In the genomic region with DNA sequence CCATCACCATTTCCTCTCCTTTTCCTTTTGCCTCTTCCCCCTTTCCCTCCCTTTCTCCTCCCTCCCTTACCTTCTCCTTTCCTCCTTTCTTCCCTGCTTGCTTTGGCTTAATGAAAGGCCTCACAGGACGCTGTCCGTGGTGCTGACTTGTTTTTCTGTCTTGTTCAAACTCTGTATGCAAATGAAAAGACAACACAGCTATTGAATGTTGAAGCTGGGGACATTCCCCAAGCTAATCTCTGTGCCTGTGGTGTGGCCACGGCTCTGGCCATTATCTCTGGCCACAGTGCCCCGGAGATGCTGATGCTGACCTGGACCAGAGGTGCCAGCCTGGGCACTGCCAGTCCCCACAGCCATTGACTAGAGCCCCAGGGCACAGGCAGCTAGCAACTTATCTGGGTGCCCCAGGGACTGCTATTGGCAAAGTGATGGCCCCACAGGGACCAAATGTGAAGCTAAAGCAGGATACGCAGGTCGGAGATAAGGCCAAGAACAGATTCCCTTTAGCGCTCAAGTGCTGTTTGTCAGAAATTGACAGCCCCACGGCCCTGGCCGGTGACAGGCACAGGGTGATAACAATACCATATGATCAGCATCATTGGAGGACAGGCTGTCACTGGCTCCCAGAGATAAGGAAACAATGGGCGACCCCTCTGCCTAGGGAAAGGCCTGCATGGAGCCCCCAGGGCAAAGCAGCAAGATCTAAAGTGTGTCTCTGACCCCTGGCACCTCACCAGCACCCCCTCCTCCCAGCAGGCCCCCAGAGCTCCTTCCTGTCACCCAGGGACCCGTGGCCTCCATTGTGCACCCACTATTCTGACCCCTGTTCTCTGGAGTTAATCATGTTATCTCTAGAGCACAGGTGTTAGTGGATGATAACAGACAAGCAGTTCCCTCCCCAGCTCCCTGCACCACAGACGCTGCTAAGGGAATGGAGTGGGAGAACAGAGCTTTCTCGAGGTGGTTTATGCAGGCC, we compare ENCODE assay signal across 2 cellular contexts.
TF ChIP-seq lines count a peak whose summit lies in the region.

No MANE protein-coding gene starts in this region.

TF ChIP-seq in K562, 482 proteins besides CTCF, POLR2A, EP300 and RAD21 (continued from another document and continues in another):
- TF ChIP-seq ZBTB26 (CRISPR knock-in tag; IDR thresholded peaks at IDR 0.05): peak; percentile 91
- TF ChIP-seq ARNT (IDR thresholded peaks at IDR 0.05): no peak
- TF ChIP-seq CSDE1 (IDR thresholded peaks at IDR 0.05): no peak
- no peak for TF ChIP-seq PHF20 (IDR thresholded peaks at IDR 0.05; ENCODE audit: partially characterized antibody)
- TF ChIP-seq HDAC2 (IDR thresholded peaks at IDR 0.05): peak; percentile 90
- no peak for TF ChIP-seq GTF2E2 (tag; IDR thresholded peaks at IDR 0.05)
- peak in 1 of 2 experiments; percentile 24; a peak in 1 of 4 replicates for TF ChIP-seq NRF1 (conservative IDR thresholded peaks at IDR 0.05 in 1 of 2, IDR thresholded peaks at IDR 0.05 in 1 of 2)
- no peak for TF ChIP-seq SUPT5H (IDR thresholded peaks at IDR 0.05)
- no peak for TF ChIP-seq CEBPB (tag; IDR thresholded peaks at IDR 0.05)
- TF ChIP-seq RBFOX2 (IDR thresholded peaks at IDR 0.05; ENCODE audit: low read depth, low read length): no peak
- peak; percentile 60; the same call in 1 of the 2 replicates for TF ChIP-seq LCOR (CRISPR knock-in tag; IDR thresholded peaks at IDR 0.05)
- TF ChIP-seq ZBED1 (IDR thresholded peaks at IDR 0.05): no peak
- peak; percentile 91 for TF ChIP-seq KLF16 (IDR thresholded peaks at IDR 0.05)
- no peak for TF ChIP-seq EP400 (IDR thresholded peaks at IDR 0.05)
- peak; percentile 96 for TF ChIP-seq MEIS2 (IDR thresholded peaks at IDR 0.05; ENCODE audit: partially characterized antibody)
- no peak for TF ChIP-seq SLC30A9 (CRISPR knock-in tag; IDR thresholded peaks at IDR 0.05)
- TF ChIP-seq PATZ1 (CRISPR knock-in tag; IDR thresholded peaks at IDR 0.05; ENCODE audit: borderline replicate concordance): no peak
- TF ChIP-seq ARHGAP35 (IDR thresholded peaks at IDR 0.05; ENCODE audit: partially characterized antibody): no peak
- no peak for TF ChIP-seq PURB (CRISPR knock-in tag; IDR thresholded peaks at IDR 0.05; ENCODE audit: low read depth)
- TF ChIP-seq HNRNPL (IDR thresholded peaks at IDR 0.05; ENCODE audit: low read depth, low read length): peak; percentile 61; the same call in 1 of the 2 replicates
- no peak for TF ChIP-seq ADNP (tag; IDR thresholded peaks at IDR 0.05)
- TF ChIP-seq ZNF316 (IDR thresholded peaks at IDR 0.05): no peak
- TF ChIP-seq STAT6 (CRISPR knock-in tag; IDR thresholded peaks at IDR 0.05): no peak
- TF ChIP-seq HNRNPK (IDR thresholded peaks at IDR 0.05; ENCODE audit: low read depth, low read length, poor library complexity, severe bottlenecking): no peak
- TF ChIP-seq SMAD4 (CRISPR knock-in tag; conservative IDR thresholded peaks at IDR 0.05): peak; percentile 88
- TF ChIP-seq ZNF354B (CRISPR knock-in tag; IDR thresholded peaks at IDR 0.05): no peak
- TF ChIP-seq ZNF277 (CRISPR knock-in tag; IDR thresholded peaks at IDR 0.05; ENCODE audit: borderline replicate concordance): no peak
- TF ChIP-seq ZNF41 (CRISPR knock-in tag; conservative IDR thresholded peaks at IDR 0.05): no peak
- TF ChIP-seq ZNF668 (CRISPR knock-in tag; IDR thresholded peaks at IDR 0.05): no peak; the same call in 1 of the 2 replicates

TF ChIP-seq in HepG2, 621 proteins besides CTCF, POLR2A, EP300 and RAD21 (continued from another document and continues in another):
- TF ChIP-seq MXD1 (CRISPR knock-in tag; IDR thresholded peaks at IDR 0.05) (no peak), ZSCAN29 (CRISPR knock-in tag; conservative IDR thresholded peaks at IDR 0.05) (no peak), ZNF672 (CRISPR knock-in tag; IDR thresholded peaks at IDR 0.05) (no peak), FOSL2 (CRISPR knock-in tag; IDR thresholded peaks at IDR 0.05) (peak; percentile 63), ZNF644 (CRISPR knock-in tag; IDR thresholded peaks at IDR 0.05; ENCODE audit: low read depth) (peak; percentile 89), ZMYM2 (CRISPR knock-in tag; IDR thresholded peaks at IDR 0.05) (no peak), SKI (IDR thresholded peaks at IDR 0.05; ENCODE audit: partially characterized antibody) (no peak), PCBP1 (IDR thresholded peaks at IDR 0.05; ENCODE audit: borderline replicate concordance, low read depth, low read length) (no peak), ZNF780A (CRISPR knock-in tag; IDR thresholded peaks at IDR 0.05) (0 out of 2 replicates have a peak, but pooled peaks have one; percentile 69), STAG1 (CRISPR knock-in tag; IDR thresholded peaks at IDR 0.05) (no peak), NCOR1 (IDR thresholded peaks at IDR 0.05; ENCODE audit: borderline replicate concordance, low read length) (no peak), ZSCAN22 (CRISPR knock-in tag; IDR thresholded peaks at IDR 0.05) (0 out of 2 replicates have a peak, but pooled peaks have one; percentile 26), MAX (IDR thresholded peaks at IDR 0.05) (no peak), ZKSCAN5 (CRISPR knock-in tag; IDR thresholded peaks at IDR 0.05) (no peak), TP53 (CRISPR knock-in tag; conservative IDR thresholded peaks at IDR 0.05) (no peak), ZNF766 (CRISPR knock-in tag; IDR thresholded peaks at IDR 0.05; ENCODE audit: borderline replicate concordance) (no peak), ZNF724P (CRISPR knock-in tag; IDR thresholded peaks at IDR 0.05; ENCODE audit: borderline replicate concordance) (0 out of 2 replicates have a peak, but pooled peaks have one; percentile 65), NFE2L2 (IDR thresholded peaks at IDR 0.05; ENCODE audit: low read length) (no peak), GABPB1 (CRISPR knock-in tag; IDR thresholded peaks at IDR 0.05) (peak; percentile 16; the same call in 1 of the 2 replicates), CCAR2 (optimal IDR thresholded peaks at IDR 0.05; ENCODE audit: low read depth, low read length) (no peak), HDAC6 (IDR thresholded peaks at IDR 0.05; ENCODE audit: low read depth, low read length) (no peak), ZSCAN30 (CRISPR knock-in tag; IDR thresholded peaks at IDR 0.05) (no peak), BRCA1 (CRISPR knock-in tag; IDR thresholded peaks at IDR 0.05) (peak; percentile 84), ZNF256 (CRISPR knock-in tag; conservative IDR thresholded peaks at IDR 0.05) (0 out of 2 replicates have a peak, but pooled peaks have one; percentile 20), RNF2 (conservative IDR thresholded peaks at IDR 0.05; ENCODE audit: low read depth) (no peak), ZNF713 (CRISPR knock-in tag; IDR thresholded peaks at IDR 0.05) (no peak), ZNF7 (CRISPR knock-in tag; IDR thresholded peaks at IDR 0.05) (peak; percentile 61; the same call in 1 of the 2 replicates), RARA (CRISPR knock-in tag; IDR thresholded peaks at IDR 0.05) (peak; percentile 78), AKAP8 (CRISPR knock-in tag; IDR thresholded peaks at IDR 0.05) (no peak), ZNF841 (CRISPR knock-in tag; IDR thresholded peaks at IDR 0.05; ENCODE audit: borderline replicate concordance) (no peak), ZNF792 (CRISPR knock-in tag; IDR thresholded peaks at IDR 0.05) (peak; percentile 97), MED13 (CRISPR knock-in tag; IDR thresholded peaks at IDR 0.05) (no peak), ZNF790 (CRISPR knock-in tag; IDR thresholded peaks at IDR 0.05; ENCODE audit: borderline replicate concordance) (peak; percentile 78; the same call in 1 of the 2 replicates), TFDP2 (CRISPR knock-in tag; IDR thresholded peaks at IDR 0.05) (0 out of 2 replicates have a peak, but pooled peaks have one; percentile 29), IRF2 (CRISPR knock-in tag; IDR thresholded peaks at IDR 0.05) (peak; percentile 80; the same call in 1 of the 2 replicates), ZNF460 (CRISPR knock-in tag; IDR thresholded peaks at IDR 0.05; ENCODE audit: borderline replicate concordance) (no peak), RBAK (CRISPR knock-in tag; IDR thresholded peaks at IDR 0.05) (no peak), LRRFIP1 (CRISPR knock-in tag; conservative IDR thresholded peaks at IDR 0.05) (peak; percentile 94; the same call in 1 of the 2 replicates), TRAFD1 (CRISPR knock-in tag; IDR thresholded peaks at IDR 0.05; ENCODE audit: borderline replicate concordance) (no peak), ZNF569 (CRISPR knock-in tag; IDR thresholded peaks at IDR 0.05; ENCODE audit: borderline replicate concordance) (no peak)
- TF ChIP-seq, protein P1, sequence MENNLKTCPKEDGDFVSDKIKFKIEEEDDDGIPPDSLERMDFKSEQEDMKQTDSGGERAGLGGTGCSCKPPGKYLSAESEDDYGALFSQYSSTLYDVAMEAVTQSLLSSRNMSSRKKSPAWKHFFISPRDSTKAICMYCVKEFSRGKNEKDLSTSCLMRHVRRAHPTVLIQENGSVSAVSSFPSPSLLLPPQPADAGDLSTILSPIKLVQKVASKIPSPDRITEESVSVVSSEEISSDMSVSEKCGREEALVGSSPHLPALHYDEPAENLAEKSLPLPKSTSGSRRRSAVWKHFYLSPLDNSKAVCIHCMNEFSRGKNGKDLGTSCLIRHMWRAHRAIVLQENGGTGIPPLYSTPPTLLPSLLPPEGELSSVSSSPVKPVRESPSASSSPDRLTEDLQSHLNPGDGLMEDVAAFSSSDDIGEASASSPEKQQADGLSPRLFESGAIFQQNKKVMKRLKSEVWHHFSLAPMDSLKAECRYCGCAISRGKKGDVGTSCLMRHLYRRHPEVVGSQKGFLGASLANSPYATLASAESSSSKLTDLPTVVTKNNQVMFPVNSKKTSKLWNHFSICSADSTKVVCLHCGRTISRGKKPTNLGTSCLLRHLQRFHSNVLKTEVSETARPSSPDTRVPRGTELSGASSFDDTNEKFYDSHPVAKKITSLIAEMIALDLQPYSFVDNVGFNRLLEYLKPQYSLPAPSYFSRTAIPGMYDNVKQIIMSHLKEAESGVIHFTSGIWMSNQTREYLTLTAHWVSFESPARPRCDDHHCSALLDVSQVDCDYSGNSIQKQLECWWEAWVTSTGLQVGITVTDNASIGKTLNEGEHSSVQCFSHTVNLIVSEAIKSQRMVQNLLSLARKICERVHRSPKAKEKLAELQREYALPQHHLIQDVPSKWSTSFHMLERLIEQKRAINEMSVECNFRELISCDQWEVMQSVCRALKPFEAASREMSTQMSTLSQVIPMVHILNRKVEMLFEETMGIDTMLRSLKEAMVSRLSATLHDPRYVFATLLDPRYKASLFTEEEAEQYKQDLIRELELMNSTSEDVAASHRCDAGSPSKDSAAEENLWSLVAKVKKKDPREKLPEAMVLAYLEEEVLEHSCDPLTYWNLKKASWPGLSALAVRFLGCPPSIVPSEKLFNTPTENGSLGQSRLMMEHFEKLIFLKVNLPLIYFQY (CRISPR knock-in tag; IDR thresholded peaks at IDR 0.05; ENCODE audit: borderline replicate concordance): peak; percentile 90; the same call in 1 of the 2 replicates
- TF ChIP-seq, protein P2, sequence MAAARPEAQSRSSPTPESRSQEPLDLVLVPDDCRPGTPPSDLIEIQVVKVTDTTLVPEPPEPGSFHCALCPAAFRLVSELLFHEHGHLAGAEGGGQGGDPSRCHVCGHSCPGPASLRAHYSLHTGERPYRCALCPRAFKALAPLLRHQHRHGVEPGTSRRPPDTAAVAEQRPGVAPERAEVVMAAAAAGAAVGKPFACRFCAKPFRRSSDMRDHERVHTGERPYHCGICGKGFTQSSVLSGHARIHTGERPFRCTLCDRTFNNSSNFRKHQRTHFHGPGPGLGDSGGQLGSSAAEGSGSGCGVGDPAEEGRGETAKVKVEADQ (CRISPR knock-in tag; IDR thresholded peaks at IDR 0.05; ENCODE audit: borderline replicate concordance): 0 out of 2 replicates have a peak, but pooled peaks have one; percentile 29
